Comparison of ENCODE assay signal across 19 cellular contexts in the genomic region with DNA sequence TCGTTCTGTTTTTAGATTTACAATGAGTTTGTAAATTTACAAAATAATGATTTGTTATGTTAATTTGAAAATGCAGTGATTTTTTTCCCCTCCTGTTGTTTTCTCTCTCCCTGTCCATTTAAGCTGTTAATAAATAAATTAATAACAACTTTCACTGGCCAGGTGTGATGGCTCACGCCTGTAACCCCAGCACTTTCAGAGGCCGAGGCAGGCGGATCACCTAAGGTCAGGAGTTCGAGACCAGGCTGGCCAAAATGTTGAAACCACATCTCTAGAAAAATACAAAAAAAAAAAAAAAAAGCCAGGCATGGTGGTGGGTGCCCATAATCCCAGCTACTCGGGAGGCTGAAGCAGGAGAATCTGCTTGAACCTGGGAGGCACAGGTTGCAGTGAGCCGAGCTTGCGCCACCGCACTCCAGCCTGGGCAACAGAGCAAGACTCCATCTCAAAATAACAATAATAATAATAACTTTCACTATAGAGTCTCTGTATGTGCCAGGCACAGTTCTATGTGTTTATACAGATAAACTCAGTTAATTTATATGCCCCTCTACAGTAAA.
DNase-seq lines count a peak whose midpoint lies in the region; ATAC-seq, FAIRE-seq and TF ChIP-seq lines count a peak whose summit lies in the region.
"Had no signal": no experiment of that assay in that cellular context is flagged by ENCODE, and none has a peak within 500 bp of the region (broad histone marks: within the 10 kb centered on the region; RNA-seq: fewer than 3 reads in every experiment).

No MANE protein-coding gene starts in this region.

- TF ChIP-seq POLR2A in H1 (IDR thresholded peaks at IDR 0.05; ENCODE audit: control extremely low read depth in 1 of 2, low read depth in 2 of 2, low read length in 2 of 2) = no peak

- no peak overlapping the region for H3K14ac ChIP-seq in H1 (ENCODE audit: insufficient read length)

- H3K23ac ChIP-seq in H1 (ENCODE audit: insufficient read length) (no peak overlapping the region), mesendoderm (ENCODE audit: low read length) (no peak overlapping the region)

- H2AK5ac ChIP-seq in H1 (ENCODE audit: low read depth, low read length) (no peak overlapping the region), mesendoderm (ENCODE audit: low read length) (no peak overlapping the region)

- H3K4me2 ChIP-seq in H1 (ENCODE audit: insufficient read depth in 1 of 2, low read depth in 2 of 2, low read length in 2 of 2) (peak overlapping the region in 1 of 2 experiments; percentile 83; a peak in 2 of 4 replicates), mesendoderm (ENCODE audit: low read length) (no peak overlapping the region)

- H2BK20ac ChIP-seq in H1 (ENCODE audit: low read length) = no peak overlapping the region

- no peaks in the 10 kb centered on the region for H4K20me1 ChIP-seq in H1 (replicated peaks in 1 of 2; ENCODE audit: control insufficient read depth in 1 of 2, insufficient read depth in 2 of 2, low read length in 2 of 2)

- H3K79me2 ChIP-seq in H1 (ENCODE audit: control insufficient read depth in 1 of 2, insufficient read depth in 2 of 2, low read length in 2 of 2) (no peaks in the 10 kb centered on the region), mesendoderm (ENCODE audit: control insufficient read depth, insufficient read depth, low read length) (no peaks in the 10 kb centered on the region)

- H3K4me1 ChIP-seq in HUES6 (ENCODE audit: control insufficient read depth, insufficient read depth, low read length) (peaks cover 49% of the 10 kb centered on the region), H1 (replicated peaks in 1 of 4; ENCODE audit: control insufficient read depth in 3 of 4, insufficient read depth in 4 of 4, low read length in 3 of 4) (peaks cover 7 to 12% (median 10%) of the 10 kb centered on the region in 4 experiments), mesendoderm (ENCODE audit: control insufficient read depth, low read depth, low read length) (peaks cover 8% of the 10 kb centered on the region), aorta (ENCODE audit: control insufficient read depth in 1 of 2, insufficient read depth in 2 of 2, low read length in 2 of 2) (peaks cover 0 to 1% of the 10 kb centered on the region in 2 donors)

- H3K27me3 ChIP-seq in HUES6 (ENCODE audit: control insufficient read depth, insufficient read depth, low read length) (peaks cover 5% of the 10 kb centered on the region; the same call in 1 of the 2 replicates), H1 (replicated peaks in 1 of 4; ENCODE audit: control insufficient read depth in 3 of 4, extremely low read depth in 1 of 4, insufficient read depth in 3 of 4, low read length in 3 of 4) (peaks cover 0 to 17% (median 13%) of the 10 kb centered on the region in 4 experiments; a peak in 4 of 7 replicates), mesendoderm (ENCODE audit: insufficient read depth, low read length, poor library complexity) (no peaks in the 10 kb centered on the region), aorta (ENCODE audit: control insufficient read depth in 1 of 2, insufficient read depth in 2 of 2, low read length in 1 of 2) (no peaks in the 10 kb centered on the region)
- H3K27me3 ChIP-seq: SJCRH30 had no signal

- DNase-seq in H1 (ENCODE audit: low read depth in 1 of 2, low spot score in 2 of 2) (no peak), mesendoderm (no peak), aorta (no peak), HPDE6-E6E7 (ENCODE audit: extremely low spot score) (no peak), AG20443 (ENCODE audit: low spot score) (no peak)
- DNase-seq in activated CD4-positive, CD25-positive, alpha-beta regulatory T cell (lab: John Stamatoyannopoulos, UW) = no peak
- DNase-seq: ACHN; AML-193; CD4-positive, CD25-positive, alpha-beta regulatory T cell; GM23248; KBM-7; NCI-H1694 treated with DMSO at 0.1 percent for 48 hours; NCI-H774; OCI-M1; RPMI8226; SJCRH30 had no signal

- 0 out of 2 replicates have a peak, but pooled peaks cover 2% of the 10 kb centered on the region for H3K23me2 ChIP-seq in H1 (ENCODE audit: low read depth, low read length)

- FAIRE-seq in H1 (lab: Jason Lieb, UNC) = no peak
- FAIRE-seq: G401.6, HepG2 had no signal

- H3K9me3 ChIP-seq in HUES6 (ENCODE audit: control insufficient read depth, insufficient read depth, low read depth, low read length) (no peaks in the 10 kb centered on the region), H1 (ENCODE audit: insufficient read depth in 2 of 2, low read depth in 1 of 2, low read length in 1 of 2) (no peaks in the 10 kb centered on the region), aorta (ENCODE audit: control insufficient read depth, low read length) (no peaks in the 10 kb centered on the region)
- H3K9me3 ChIP-seq: SJCRH30 had no signal

- H4K5ac ChIP-seq in H1 (ENCODE audit: insufficient read length, low read depth, low read length) = no peak overlapping the region
- no peak overlapping the region for H4K5ac ChIP-seq in mesendoderm (ENCODE audit: low read length)

- CTCF ChIA-PET in H1 (lab: Charles Lee; ENCODE audit: partially characterized antibody) = interaction anchor here (0.7 to 1.3 kb wide), 4 partner anchors 11 to 153 kb away, joined by 3 read pairs; no protein-coding TSS in a partner anchor

- H3K27ac ChIP-seq in HUES6 (ENCODE audit: low read depth, low read length) (peak overlapping the region; percentile 92), H1 (ENCODE audit: low read depth, low read length) (peak overlapping the region; percentile 92; the same call in 1 of the 2 replicates), mesendoderm (ENCODE audit: low read depth, low read length) (no peak overlapping the region), aorta (ENCODE audit: low read depth in 1 of 2, low read length in 2 of 2) (no peak overlapping the region)
- H3K27ac ChIP-seq: GM23248, SJCRH30 had no signal

- no peak for ATAC-seq in aorta (ENCODE audit: low FRiP score)
- ATAC-seq: HepG2 had no signal

- no peak for TF ChIP-seq RAD21 in H1 (IDR thresholded peaks at IDR 0.05 in 1 of 2, conservative IDR thresholded peaks at IDR 0.05 in 1 of 2; ENCODE audit: low read depth in 2 of 2, low read length in 2 of 2)

- no peak overlapping the region for H4K91ac ChIP-seq in H1 (replicated peaks; ENCODE audit: insufficient read length, low read length)

- no peak overlapping the region for H2AFZ ChIP-seq in H1 (ENCODE audit: low read length)
- H2AFZ ChIP-seq: GM23248 had no signal

- H3K9ac ChIP-seq in HUES6 (ENCODE audit: low read length) (no peak overlapping the region), H1 (replicated peaks in 1 of 4; ENCODE audit: extremely low read depth in 1 of 4, low read depth in 3 of 4, low read length in 3 of 4) (no peak overlapping the region), mesendoderm (ENCODE audit: low read length) (no peak overlapping the region)
- H3K9ac ChIP-seq: GM23248 had no signal

- H3K4ac ChIP-seq in H1 (replicated peaks; ENCODE audit: insufficient read length, low read depth, low read length) (no peak overlapping the region), mesendoderm (ENCODE audit: low read depth, low read length) (no peak overlapping the region)

- no peak for TF ChIP-seq EP300 in H1 (IDR thresholded peaks at IDR 0.05; ENCODE audit: borderline replicate concordance in 1 of 2, low read depth in 2 of 2, low read length in 2 of 2)

- TF ChIP-seq CTCF in H1 (IDR thresholded peaks at IDR 0.05; ENCODE audit: control extremely low read depth in 1 of 3, insufficient read depth in 1 of 3, low read depth in 1 of 3, low read length in 3 of 3) = no peak

- H2BK120ac ChIP-seq in H1 (replicated peaks; ENCODE audit: low read depth, low read length) = no peak overlapping the region
- no peak overlapping the region for H2BK120ac ChIP-seq in mesendoderm (ENCODE audit: low read depth, low read length)

- peak overlapping the region; percentile 54 for H2BK12ac ChIP-seq in H1 (ENCODE audit: low read depth, low read length)

- POLR2A ChIA-PET in H1 (lab: Charles Lee; ENCODE audit: partially characterized antibody) = interaction anchor here (0.6 to 1.4 kb wide), 13 partner anchors 9 to 1411 kb away, joined by 3 to 8 read pairs (median 4); a partner anchor contains a TSS

- H3K56ac ChIP-seq in H1 (replicated peaks; ENCODE audit: insufficient read length, low read depth, low read length) = no peak overlapping the region
- H3K56ac ChIP-seq in mesendoderm (ENCODE audit: low read length) = no peak overlapping the region

- intact Hi-C loops in aorta (cut with DNase I) = no loop called here

- H4K8ac ChIP-seq in H1 (ENCODE audit: extremely low read depth, insufficient read depth, low read length) (no peak overlapping the region), mesendoderm (ENCODE audit: low read depth, low read length) (no peak overlapping the region)

- H3K4me3 ChIP-seq in HUES6 (ENCODE audit: low read depth, low read length) = no peak overlapping the region
- no peak overlapping the region for H3K4me3 ChIP-seq in H1 (ENCODE audit: extremely low read depth in 1 of 4, insufficient read depth in 2 of 4, low read depth in 3 of 4, low read length in 4 of 4)
- no peak overlapping the region for H3K4me3 ChIP-seq in mesendoderm (ENCODE audit: low read length)
- H3K4me3 ChIP-seq in aorta (ENCODE audit: low read length in 2 of 2) = no peak overlapping the region
- H3K4me3 ChIP-seq: GM23248, SJCRH30 had no signal

- 35% methylated on average over 9 of the region's 9 CpGs; no CpG with 5 or more reads in 1 of the 2 experiments for WGBS in H1 (ENCODE audit: extremely low coverage in 1 of 2, insufficient coverage in 1 of 2, insufficient read length in 1 of 2, insufficient replicate concordance in 2 of 2, low coverage in 1 of 2, low lambda C conversion rate in 2 of 2, missing lambda C conversion rate in 1 of 2), 2 experiments
- no CpG with 5 or more reads among the region's 9 CpGs for WGBS in mesendoderm (ENCODE audit: extremely low coverage, insufficient coverage, low lambda C conversion rate)
- WGBS in aorta, 2 donors = 96 to 97% methylated on average over 9 of the region's 9 CpGs

- H2BK5ac ChIP-seq in H1 (ENCODE audit: low read depth, low read length) = peak overlapping the region; percentile 26; the same call in 1 of the 2 replicates
- H2BK5ac ChIP-seq in mesendoderm (ENCODE audit: low read length) = no peak overlapping the region

- H3K36me3 ChIP-seq in HUES6 (ENCODE audit: control insufficient read depth, insufficient read depth, low read length) (no peaks in the 10 kb centered on the region), H1 (ENCODE audit: control insufficient read depth in 2 of 4, insufficient read depth in 4 of 4, low read length in 3 of 4) (no peaks in the 10 kb centered on the region), mesendoderm (ENCODE audit: control insufficient read depth, insufficient read depth, low read length) (no peaks in the 10 kb centered on the region), aorta (ENCODE audit: control insufficient read depth in 1 of 2, insufficient read depth in 2 of 2, low read length in 1 of 2) (no peaks in the 10 kb centered on the region)
- H3K36me3 ChIP-seq: SJCRH30 had no signal

- no peaks in the 10 kb centered on the region for H3K79me1 ChIP-seq in H1 (ENCODE audit: low read depth, low read length)
- H3K79me1 ChIP-seq in mesendoderm (ENCODE audit: low read length) = no peaks in the 10 kb centered on the region

- H3K18ac ChIP-seq in H1 (ENCODE audit: extremely low read depth, low read length) = no peak overlapping the region
- peak overlapping the region; percentile 68 for H3K18ac ChIP-seq in mesendoderm (ENCODE audit: low read length)

- H2BK15ac ChIP-seq in H1 (ENCODE audit: low read length) = no peak overlapping the region
- no peak overlapping the region for H2BK15ac ChIP-seq in mesendoderm (replicated peaks; ENCODE audit: low read depth)

Comparison
In these comparisons a context has a peak if more than half of its experiments do, and no peak if none do; other contexts are left out.
1. H3K27ac ChIP-seq: peak in HUES6 (single experiment) and H1 (single experiment); none in mesendoderm (single experiment) and aorta (0 of 2).